ENCODE assay signal across 8 cellular contexts in genomic region chr13:19586904-19587634, GRCh38. TPM values are rescaled to one million over a fixed set of nuclear protein-coding genes. Genes with fewer than 3 reads are reported as not detected.
A peak's percentile ranks its signal among the peaks of the same experiment; 100 is the strongest.
DNase-seq lines count a peak whose midpoint lies in the region; ATAC-seq and TF ChIP-seq lines count a peak whose summit lies in the region.

No MANE protein-coding gene starts in this region.

- H3K4me3 ChIP-seq in left ventricle myocardium inferior = peak overlapping the region; percentile 35

- intact Hi-C loops in left ventricle myocardium inferior (cut with micrococcal nuclease) = no loop called here

- H3K4me3 Mint-ChIP-seq in activated CD8-positive, alpha-beta memory T cell treated with anti-CD3 and anti-CD28 coated beads, Interleukin-2, amount 10 ng/mL, durations not matched to agents 7 days and 5 days = peak overlapping the region; percentile 71
- no peak overlapping the region for H3K4me3 Mint-ChIP-seq in glutamatergic neuron (ENCODE audit: unreplicated experiment)

- H3K9me3 ChIP-seq in left ventricle myocardium inferior (replicated peaks) = peaks cover 8% of the 10 kb centered on the region

- peaks cover 5% of the 10 kb centered on the region for H3K36me3 Mint-ChIP-seq in activated CD8-positive, alpha-beta memory T cell treated with anti-CD3 and anti-CD28 coated beads, Interleukin-2, amount 10 ng/mL, durations not matched to agents 7 days and 5 days
- no peaks in the 10 kb centered on the region for H3K36me3 Mint-ChIP-seq in glutamatergic neuron (ENCODE audit: unreplicated experiment)

- no peak overlapping the region for H3K27ac ChIP-seq in left ventricle myocardium inferior (replicated peaks)

- H3K9me3 Mint-ChIP-seq in activated CD8-positive, alpha-beta memory T cell treated with anti-CD3 and anti-CD28 coated beads, Interleukin-2, amount 10 ng/mL, durations not matched to agents 7 days and 5 days (ENCODE audit: low read depth) = peaks cover 2% of the 10 kb centered on the region
- peaks cover 3% of the 10 kb centered on the region for H3K9me3 Mint-ChIP-seq in glutamatergic neuron (ENCODE audit: unreplicated experiment)

- TF ChIP-seq CTCF in left ventricle myocardium inferior (IDR thresholded peaks at IDR 0.05; ENCODE audit: borderline replicate concordance) (no peak), glutamatergic neuron (IDR thresholded peaks at IDR 0.05; ENCODE audit: partially characterized antibody, unreplicated experiment) (no peak)

- no peaks in the 10 kb centered on the region for H3K4me1 ChIP-seq in left ventricle myocardium inferior

- peak overlapping the region; percentile 86 for H3K27ac Mint-ChIP-seq in activated CD8-positive, alpha-beta memory T cell treated with anti-CD3 and anti-CD28 coated beads, Interleukin-2, amount 10 ng/mL, durations not matched to agents 7 days and 5 days
- H3K27ac Mint-ChIP-seq in glutamatergic neuron (ENCODE audit: unreplicated experiment) = no peak overlapping the region

- peaks cover 21% of the 10 kb centered on the region for H3K4me1 Mint-ChIP-seq in activated CD8-positive, alpha-beta memory T cell treated with anti-CD3 and anti-CD28 coated beads, Interleukin-2, amount 10 ng/mL, durations not matched to agents 7 days and 5 days
- H3K4me1 Mint-ChIP-seq in glutamatergic neuron (ENCODE audit: low read depth, unreplicated experiment) = no peaks in the 10 kb centered on the region

- CTCF ChIA-PET in activated CD8-positive, alpha-beta memory T cell treated with anti-CD3 and anti-CD28 coated beads, Interleukin-2, amount 10 ng/mL, durations not matched to agents 7 days and 5 days (lab: Charles Lee) = interaction anchor here (0.9 to 1.5 kb wide), 5 partner anchors 7 to 47 kb away, joined by 3 to 4 read pairs (median 4); no protein-coding TSS in a partner anchor

- DNase-seq in NCI-H82 (lab: John Stamatoyannopoulos, UW) (peak; percentile 86), left ventricle myocardium inferior (no peak), DMS79 (lab: John Stamatoyannopoulos, UW) (no peak), glutamatergic neuron (no peak)
- peak; percentile 90 for DNase-seq in activated CD8-positive, alpha-beta memory T cell treated with anti-CD3 and anti-CD28 coated beads, Interleukin-2, amount 10 ng/mL, durations not matched to agents 7 days and 5 days
- DNase-seq in stimulated activated CD8-positive, alpha-beta memory T cell treated with anti-CD3 and anti-CD28 coated beads, Interleukin-15, amount 100 ng/mL, for 24 hours (ENCODE audit: low read depth) = peak; percentile 35

- no peaks in the 10 kb centered on the region for H3K36me3 ChIP-seq in left ventricle myocardium inferior

- peaks cover 4% of the 10 kb centered on the region for H3K27me3 ChIP-seq in left ventricle myocardium inferior (ENCODE audit: low read depth)

- peak; percentile 74 for ATAC-seq in GM18517 (IDR thresholded peaks at IDR 0.05; ENCODE audit: unreplicated experiment)
- peak; percentile 91 for ATAC-seq in HG02610 (IDR thresholded peaks at IDR 0.05; ENCODE audit: unreplicated experiment)
- peak; percentile 88 for ATAC-seq in activated CD8-positive, alpha-beta memory T cell treated with anti-CD3 and anti-CD28 coated beads, Interleukin-2, amount 10 ng/mL, durations not matched to agents 7 days and 5 days

- H3K27me3 Mint-ChIP-seq in activated CD8-positive, alpha-beta memory T cell treated with anti-CD3 and anti-CD28 coated beads, Interleukin-2, amount 10 ng/mL, durations not matched to agents 7 days and 5 days = peaks cover 14% of the 10 kb centered on the region
- H3K27me3 Mint-ChIP-seq in glutamatergic neuron (ENCODE audit: unreplicated experiment) = peaks cover 7% of the 10 kb centered on the region

RNA-seq across cellular contexts. Expression of gene TPTE2, which starts 25.7 kb away (rescaled TPM):
- total RNA-seq in activated CD8-positive, alpha-beta memory T cell treated with anti-CD3 and anti-CD28 coated beads, Interleukin-2, amount 10 ng/mL, durations not matched to agents 7 days and 5 days = not detected
- total RNA-seq in left ventricle myocardium inferior (not detected), glutamatergic neuron (ENCODE audit: unreplicated experiment) (not detected)

RNA-seq across cellular contexts. Expression of gene MPHOSPH8, which starts 46.4 kb away (rescaled TPM):
- 10 to 100 TPM; 39.4 to 41.5 TPM for total RNA-seq in activated CD8-positive, alpha-beta memory T cell treated with anti-CD3 and anti-CD28 coated beads, Interleukin-2, amount 10 ng/mL, durations not matched to agents 7 days and 5 days
- total RNA-seq in left ventricle myocardium inferior (29.4 TPM), glutamatergic neuron (ENCODE audit: unreplicated experiment) (31.8 TPM)

Comparison
In these comparisons a context has a peak if more than half of its experiments do, and no peak if none do; other contexts are left out.
1. DNase-seq: peak in NCI-H82 (single experiment), activated CD8-positive, alpha-beta memory T cell treated with anti-CD3 and anti-CD28 coated beads, Interleukin-2, amount 10 ng/mL, durations not matched to agents 7 days and 5 days (single experiment) and stimulated activated CD8-positive, alpha-beta memory T cell treated with anti-CD3 and anti-CD28 coated beads, Interleukin-15, amount 100 ng/mL, for 24 hours (single experiment); none in left ventricle myocardium inferior (single experiment), DMS79 (single experiment) and glutamatergic neuron (single experiment).
2. Peak in every context shown above with its lines, with median percentiles within 50 percentile points of each other: ATAC-seq.